ENCODE assay signal across 23 cellular contexts in genomic region chr10:132549416-132549815, GRCh38. TPM values are rescaled to one million over a fixed set of nuclear protein-coding genes. Genes with fewer than 3 reads are reported as not detected.
DNase-seq lines count a peak whose midpoint lies in the region; ATAC-seq and TF ChIP-seq lines count a peak whose summit lies in the region.
"Had no signal": no experiment of that assay in that cellular context is flagged by ENCODE, and none has a peak within 500 bp of the region (broad histone marks: within the 10 kb centered on the region; RNA-seq: fewer than 3 reads in every experiment).

No MANE protein-coding gene starts in this region.

- H3K9me3 Mint-ChIP-seq in activated CD8-positive, alpha-beta memory T cell treated with anti-CD3 and anti-CD28 coated beads, Interleukin-2, amount 10 ng/mL, durations not matched to agents 7 days and 5 days (ENCODE audit: low read depth), result no peaks in the 10 kb centered on the region
- H3K9me3 Mint-ChIP-seq in mesothelial cell of epicardium, result no peaks in the 10 kb centered on the region
- H3K9me3 Mint-ChIP-seq: activated T-helper 1 cell treated with anti-CD3 and anti-CD28 coated beads, Interleukin-12 subunit alpha, Interleukin-12 subunit beta, Interleukin-2, Interleukin-4 antibody, amounts not matched to agents 30 ng/mL and 10 ng/mL and 1 ng/mL, durations not matched to agents 14 hours and 24 hours and 36 hours; IgD-negative memory B cell; natural killer cell; stimulated activated naive CD8-positive, alpha-beta T cell treated with anti-CD3 and anti-CD28 coated beads, Interleukin-15, amount 100 ng/mL, for 72 hours had no signal

- H3K27me3 ChIP-seq in suprapubic skin, result no peaks in the 10 kb centered on the region
- H3K27me3 ChIP-seq: Peyer's patch, vagina had no signal

- H3K4me1 Mint-ChIP-seq in activated CD8-positive, alpha-beta memory T cell treated with anti-CD3 and anti-CD28 coated beads, Interleukin-2, amount 10 ng/mL, durations not matched to agents 7 days and 5 days, result peaks cover 27% of the 10 kb centered on the region
- H3K4me1 Mint-ChIP-seq in mesothelial cell of epicardium, result peaks cover 10% of the 10 kb centered on the region

- DNase-seq in activated CD8-positive, alpha-beta memory T cell treated with anti-CD3 and anti-CD28 coated beads, Interleukin-2, amount 10 ng/mL, durations not matched to agents 7 days and 5 days, result peak; percentile 38
- DNase-seq in activated CD8-positive, alpha-beta memory T cell treated with anti-CD3 and anti-CD28 coated beads, Interleukin-2, amount 50 U/mL, for 4 hours, result no peak
- DNase-seq in NB4 (ENCODE audit: low read depth) (peak; percentile 12), RPMI8226 (peak; percentile 61), suprapubic skin (ENCODE audit: low spot score in 2 of 2) (peak; percentile 45 to 47), mesothelial cell of epicardium (ENCODE audit: low spot score in 2 of 2, unreplicated experiment in 2 of 2) (no peak)
- no peak for DNase-seq in stimulated activated CD4-positive, alpha-beta T cell treated with anti-CD3 and anti-CD28 coated beads, Interleukin-15, amount 100 ng/mL, for 24 hours
- DNase-seq: activated CD4-positive, alpha-beta T cell treated with anti-CD3 and anti-CD28 coated beads, Interleukin-2, amount 50 U/mL, for 48 hours; Caco-2; glutamatergic neuron; HCEC 1CT; immature natural killer cell; MV-4-11; natural killer cell; Peyer's patch; stimulated activated CD4-positive, alpha-beta T cell treated with anti-CD3 and anti-CD28 coated beads, Interleukin-12 subunit alpha, Interleukin-12 subunit beta, amount 100 ng/mL, for 4 hours; stimulated activated naive CD8-positive, alpha-beta T cell treated with anti-CD3 and anti-CD28 coated beads, Interleukin-15, amount 100 ng/mL, for 72 hours had no signal

- no peaks in the 10 kb centered on the region for H3K9me3 ChIP-seq in suprapubic skin
- H3K9me3 ChIP-seq: Caco-2, Peyer's patch, vagina had no signal

- no peak overlapping the region for H3K4me3 Mint-ChIP-seq in activated CD8-positive, alpha-beta memory T cell treated with anti-CD3 and anti-CD28 coated beads, Interleukin-2, amount 10 ng/mL, durations not matched to agents 7 days and 5 days
- H3K4me3 Mint-ChIP-seq in mesothelial cell of epicardium, result no peak overlapping the region
- H3K4me3 Mint-ChIP-seq: activated T-helper 1 cell treated with anti-CD3 and anti-CD28 coated beads, Interleukin-12 subunit alpha, Interleukin-12 subunit beta, Interleukin-2, Interleukin-4 antibody, amounts not matched to agents 30 ng/mL and 10 ng/mL and 1 ng/mL, durations not matched to agents 14 hours and 24 hours and 36 hours; stimulated activated naive CD8-positive, alpha-beta T cell treated with anti-CD3 and anti-CD28 coated beads, Interleukin-15, amount 100 ng/mL, for 72 hours had no signal

- no peaks in the 10 kb centered on the region for H3K36me3 ChIP-seq in suprapubic skin
- H3K36me3 ChIP-seq: Peyer's patch, vagina had no signal

- TF ChIP-seq POLR2A in NB4 (IDR thresholded peaks at IDR 0.05; ENCODE audit: extremely low read depth, insufficient read length), result no peak
- no peak for TF ChIP-seq POLR2A in suprapubic skin (IDR thresholded peaks at IDR 0.05)

- H3K4me1 ChIP-seq in suprapubic skin, result peaks cover 27% of the 10 kb centered on the region

- H3K27ac Mint-ChIP-seq in activated CD8-positive, alpha-beta memory T cell treated with anti-CD3 and anti-CD28 coated beads, Interleukin-2, amount 10 ng/mL, durations not matched to agents 7 days and 5 days, result no peak overlapping the region
- no peak overlapping the region for H3K27ac Mint-ChIP-seq in mesothelial cell of epicardium
- H3K27ac Mint-ChIP-seq: activated T-helper 1 cell treated with anti-CD3 and anti-CD28 coated beads, Interleukin-12 subunit alpha, Interleukin-12 subunit beta, Interleukin-2, Interleukin-4 antibody, amounts not matched to agents 30 ng/mL and 10 ng/mL and 1 ng/mL, durations not matched to agents 14 hours and 24 hours and 36 hours; immature natural killer cell; natural killer cell; stimulated activated naive CD8-positive, alpha-beta T cell treated with anti-CD3 and anti-CD28 coated beads, Interleukin-15, amount 100 ng/mL, for 72 hours had no signal

- H3K27me3 Mint-ChIP-seq in activated CD8-positive, alpha-beta memory T cell treated with anti-CD3 and anti-CD28 coated beads, Interleukin-2, amount 10 ng/mL, durations not matched to agents 7 days and 5 days, result no peaks in the 10 kb centered on the region
- H3K27me3 Mint-ChIP-seq in mesothelial cell of epicardium (ENCODE audit: low read depth), result no peaks in the 10 kb centered on the region
- H3K27me3 Mint-ChIP-seq: IgD-negative memory B cell; stimulated activated naive CD8-positive, alpha-beta T cell treated with anti-CD3 and anti-CD28 coated beads, Interleukin-15, amount 100 ng/mL, for 72 hours had no signal

- CTCF ChIA-PET in activated CD8-positive, alpha-beta memory T cell treated with anti-CD3 and anti-CD28 coated beads, Interleukin-2, amount 10 ng/mL, durations not matched to agents 7 days and 5 days (lab: Charles Lee), result interaction anchor here (3.0 kb wide), 1 partner anchor 90 kb away, joined by 10 read pairs; no protein-coding TSS in a partner anchor

- TF ChIP-seq CTCF in NB4 (IDR thresholded peaks at IDR 0.05; ENCODE audit: low read depth, low read length), result no peak
- TF ChIP-seq CTCF in suprapubic skin (IDR thresholded peaks at IDR 0.05), result no peak
- TF ChIP-seq CTCF in mesothelial cell of epicardium (IDR thresholded peaks at IDR 0.05; ENCODE audit: unreplicated experiment), result no peak

- no peak overlapping the region for H3K27ac ChIP-seq in suprapubic skin
- H3K27ac ChIP-seq: vagina had no signal

- H3K4me3 ChIP-seq in NB4 (ENCODE audit: low read depth, low read length) (no peak overlapping the region), suprapubic skin (no peak overlapping the region)
- H3K4me3 ChIP-seq: lung, Peyer's patch, vagina had no signal

- TF ChIP-seq EP300 in suprapubic skin (IDR thresholded peaks at IDR 0.05), result no peak

- 61% methylated on average over 12 of the region's 12 CpGs for WGBS in suprapubic skin

- ATAC-seq in activated CD8-positive, alpha-beta memory T cell treated with anti-CD3 and anti-CD28 coated beads, Interleukin-2, amount 10 ng/mL, durations not matched to agents 7 days and 5 days, result no peak
- ATAC-seq in HG02678 (IDR thresholded peaks at IDR 0.05; ENCODE audit: unreplicated experiment), result no peak
- ATAC-seq: esophagus mucosa; natural killer cell; stimulated activated naive CD8-positive, alpha-beta T cell treated with anti-CD3 and anti-CD28 coated beads, Interleukin-15, amount 100 ng/mL, for 72 hours had no signal

- no peaks in the 10 kb centered on the region for H3K36me3 Mint-ChIP-seq in activated CD8-positive, alpha-beta memory T cell treated with anti-CD3 and anti-CD28 coated beads, Interleukin-2, amount 10 ng/mL, durations not matched to agents 7 days and 5 days
- no peaks in the 10 kb centered on the region for H3K36me3 Mint-ChIP-seq in mesothelial cell of epicardium
- H3K36me3 Mint-ChIP-seq: IgD-negative memory B cell, natural killer cell had no signal

RNA-seq across cellular contexts. Expression of gene INPP5A, which starts 11.8 kb away (rescaled TPM):
- 1 to 10 TPM; 6.6 to 7.0 TPM for total RNA-seq in activated CD8-positive, alpha-beta memory T cell treated with anti-CD3 and anti-CD28 coated beads, Interleukin-2, amount 10 ng/mL, durations not matched to agents 7 days and 5 days
- 10 to 100 TPM; 28.1 to 39.1 (median 32.3) TPM for total RNA-seq in suprapubic skin
- total RNA-seq in mesothelial cell of epicardium, result 36.4 to 41.8 TPM (median 41.0 TPM) in 3 replicates

Comparison
In these comparisons a context has a peak if more than half of its experiments do, and no peak if none do; other contexts are left out.
1. DNase-seq: peak in activated CD8-positive, alpha-beta memory T cell treated with anti-CD3 and anti-CD28 coated beads, Interleukin-2, amount 10 ng/mL, durations not matched to agents 7 days and 5 days (single experiment), NB4 (single experiment), RPMI8226 (single experiment) and suprapubic skin (2 of 2); none in activated CD8-positive, alpha-beta memory T cell treated with anti-CD3 and anti-CD28 coated beads, Interleukin-2, amount 50 U/mL, for 4 hours (single experiment), mesothelial cell of epicardium (0 of 2) and stimulated activated CD4-positive, alpha-beta T cell treated with anti-CD3 and anti-CD28 coated beads, Interleukin-15, amount 100 ng/mL, for 24 hours (single experiment).